13 cellular contexts compared by ENCODE assay signal in the genomic region with DNA sequence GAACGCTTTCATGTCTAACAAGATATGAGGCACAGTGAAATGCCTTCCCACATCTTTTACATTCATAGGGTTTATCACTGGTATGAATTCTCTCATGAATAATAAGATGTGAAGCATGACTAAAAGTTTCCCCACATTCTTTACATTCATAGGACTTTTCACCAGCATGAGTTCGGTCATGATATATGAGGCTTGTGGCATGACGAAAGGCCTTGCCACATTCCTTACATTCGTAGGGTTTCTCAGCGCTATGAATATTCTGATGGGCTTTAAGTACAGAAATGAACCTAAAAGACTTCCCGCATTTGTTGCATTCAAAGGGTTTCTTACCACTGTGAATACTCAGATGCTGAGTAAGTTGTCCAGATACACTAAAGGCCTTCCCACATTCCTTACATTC. TPM values are rescaled to one million over a fixed set of nuclear protein-coding genes. Genes with fewer than 3 reads are reported as not detected.
DNase-seq lines count a peak whose midpoint lies in the region; ATAC-seq, FAIRE-seq and TF ChIP-seq lines count a peak whose summit lies in the region.
"Had no signal": no experiment of that assay in that cellular context is flagged by ENCODE, and none has a peak within 500 bp of the region (broad histone marks: within the 10 kb centered on the region; RNA-seq: fewer than 3 reads in every experiment).

No MANE protein-coding gene starts in this region.

- H3K9me3 ChIP-seq in SJCRH30 (replicated peaks): peaks cover 32% of the 10 kb centered on the region

- no peak overlapping the region for H3K4me2 ChIP-seq in mesendoderm (ENCODE audit: low read length)

- WGBS in mesendoderm (ENCODE audit: extremely low coverage, insufficient coverage, low lambda C conversion rate): no CpG with 5 or more reads among the region's 6 CpGs

- FAIRE-seq in GM12891 (lab: Jason Lieb, UNC) (peak; percentile 16), urothelium cell line (lab: Jason Lieb, UNC) (peak; percentile 72)
- FAIRE-seq: G401.6, GM12892, GM19239 had no signal

- H3K23ac ChIP-seq in mesendoderm (ENCODE audit: low read length): no peak overlapping the region

- H2BK15ac ChIP-seq in mesendoderm (replicated peaks; ENCODE audit: low read depth): no peak overlapping the region

- H3K27me3 ChIP-seq in SJCRH30: no peaks in the 10 kb centered on the region
- no peaks in the 10 kb centered on the region for H3K27me3 ChIP-seq in mesendoderm (ENCODE audit: insufficient read depth, low read length, poor library complexity)

- ATAC-seq in HG03135 (IDR thresholded peaks at IDR 0.05; ENCODE audit: unreplicated experiment): no peak
- ATAC-seq in HG02970 (IDR thresholded peaks at IDR 0.05; ENCODE audit: low FRiP score, unreplicated experiment): no peak
- no peak for ATAC-seq in HG02642 (IDR thresholded peaks at IDR 0.05; ENCODE audit: poor library complexity, unreplicated experiment)

- DNase-seq in GM12891 (ENCODE audit: insufficient read length, low spot score) (no peak), SJCRH30 (no peak), mesendoderm (peak; percentile 16), urothelium cell line (ENCODE audit: low spot score) (no peak), NCI-H1436 (lab: John Stamatoyannopoulos, UW) (no peak)
- DNase-seq: CD8-positive, alpha-beta memory T cell; DMS53 had no signal

- H3K4me3 ChIP-seq in SJCRH30: no peak overlapping the region
- H3K4me3 ChIP-seq in mesendoderm (ENCODE audit: low read length): no peak overlapping the region

- peaks cover 45% of the 10 kb centered on the region for H3K36me3 ChIP-seq in SJCRH30
- H3K36me3 ChIP-seq in mesendoderm (ENCODE audit: control insufficient read depth, insufficient read depth, low read length): peaks cover 5% of the 10 kb centered on the region

- H3K79me1 ChIP-seq in mesendoderm (ENCODE audit: low read length): no peaks in the 10 kb centered on the region

- H3K4me1 ChIP-seq in SJCRH30 (no peaks in the 10 kb centered on the region; the same call in 1 of the 2 replicates), mesendoderm (ENCODE audit: control insufficient read depth, low read depth, low read length) (no peaks in the 10 kb centered on the region)

- H3K18ac ChIP-seq in mesendoderm (ENCODE audit: low read length): no peak overlapping the region

- H3K79me2 ChIP-seq in mesendoderm (ENCODE audit: control insufficient read depth, insufficient read depth, low read length): no peaks in the 10 kb centered on the region

- no peak overlapping the region for H2BK120ac ChIP-seq in mesendoderm (ENCODE audit: low read depth, low read length)

- H3K56ac ChIP-seq in mesendoderm (ENCODE audit: low read length): no peak overlapping the region

- no peak overlapping the region for H3K4ac ChIP-seq in mesendoderm (ENCODE audit: low read depth, low read length)

- no peak overlapping the region for H2BK5ac ChIP-seq in mesendoderm (ENCODE audit: low read length)

- H3K9ac ChIP-seq in mesendoderm (ENCODE audit: low read length): no peak overlapping the region

- H4K5ac ChIP-seq in mesendoderm (ENCODE audit: low read length): no peak overlapping the region

- H4K8ac ChIP-seq in mesendoderm (ENCODE audit: low read depth, low read length): no peak overlapping the region

- H2AK5ac ChIP-seq in mesendoderm (ENCODE audit: low read length): no peak overlapping the region

- no peak for TF ChIP-seq POLR2A in GM12891 (IDR thresholded peaks at IDR 0.05; ENCODE audit: low read depth, low read length)

- H3K27ac ChIP-seq in SJCRH30: peak overlapping the region; percentile 31; the same call in 1 of the 2 replicates
- no peak overlapping the region for H3K27ac ChIP-seq in mesendoderm (ENCODE audit: low read depth, low read length)

TF ChIP-seq in GM12891, 5 proteins besides CTCF, POLR2A, EP300 and RAD21:
- TF ChIP-seq SPI1 (IDR thresholded peaks at IDR 0.05; ENCODE audit: low read depth, low read length) (no peak), POU2F2 (IDR thresholded peaks at IDR 0.05; ENCODE audit: low read depth, low read length) (no peak), PAX5 (IDR thresholded peaks at IDR 0.05; ENCODE audit: insufficient read depth, low read length, severe bottlenecking) (no peak), TAF1 (IDR thresholded peaks at IDR 0.05; ENCODE audit: low read depth, low read length) (no peak), POLR2AphosphoS5 (IDR thresholded peaks at IDR 0.05; ENCODE audit: low read depth, low read length) (no peak)

RNA-seq across cellular contexts. Expression of a gene that starts 21.3 kb away (rescaled TPM):
- 1.5 TPM for polyA plus RNA-seq in GM12891 (2012; ENCODE audit: low read depth, missing spikeins)
- total RNA-seq in SJCRH30 (2014; rRNA removed; shearing (Covaris generic)): 10.6 and 12.2 TPM in 2 replicates
- polyA plus RNA-seq in mesendoderm (2013, experiment 1 of 2): 5.6 TPM
- 5.6 TPM for polyA plus RNA-seq in mesendoderm (2013, experiment 2 of 2)

RNA-seq across cellular contexts. Expression of a gene that starts 43.0 kb away (rescaled TPM):
- 2.0 TPM for polyA plus RNA-seq in GM12891 (2012; ENCODE audit: low read depth, missing spikeins)
- 25.3 and 29.7 TPM in 2 replicates for total RNA-seq in SJCRH30 (2014; rRNA removed; shearing (Covaris generic))
- polyA plus RNA-seq in mesendoderm (2013, experiment 1 of 2): 1.6 TPM
- polyA plus RNA-seq in mesendoderm (2013, experiment 2 of 2): 1.7 TPM
